ENCODE assay signal across 1 cellular context in the genomic region with DNA sequence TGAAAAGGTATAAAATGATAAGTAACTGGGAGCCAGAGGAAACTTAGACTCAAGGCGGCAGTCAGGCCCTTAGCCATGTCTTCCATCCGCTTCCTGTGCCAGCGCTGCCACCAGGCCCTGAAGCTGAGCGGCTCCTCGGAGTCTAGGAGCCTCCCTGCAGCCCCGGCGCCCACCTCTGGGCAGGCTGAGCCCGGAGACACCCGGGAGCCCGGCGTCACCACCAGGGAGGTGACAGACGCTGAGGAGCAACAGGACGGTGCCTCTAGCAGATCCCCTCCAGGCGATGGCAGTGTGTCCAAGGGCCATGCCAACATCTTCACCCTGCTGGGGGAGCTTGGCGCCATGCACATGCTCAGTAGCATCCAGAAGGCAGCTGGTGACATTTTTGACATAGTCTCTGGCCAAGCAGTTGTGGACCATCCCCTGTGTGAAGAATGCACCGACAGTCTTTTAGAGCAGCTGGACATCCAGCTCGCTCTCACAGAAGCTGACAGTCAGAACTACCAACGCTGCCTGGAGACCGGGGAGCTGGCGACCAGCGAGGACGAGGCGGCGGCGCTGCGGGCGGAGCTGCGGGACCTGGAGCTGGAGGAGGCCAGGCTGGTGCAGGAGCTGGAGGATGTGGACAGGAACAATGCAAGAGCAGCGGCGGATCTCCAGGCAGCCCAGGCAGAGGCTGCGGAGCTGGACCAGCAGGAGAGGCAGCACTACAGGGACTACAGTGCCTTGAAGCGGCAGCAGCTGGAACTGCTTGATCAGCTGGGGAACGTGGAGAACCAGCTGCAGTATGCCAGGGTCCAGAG.
TF ChIP-seq lines count a peak whose summit lies in the region.

A gene with protein sequence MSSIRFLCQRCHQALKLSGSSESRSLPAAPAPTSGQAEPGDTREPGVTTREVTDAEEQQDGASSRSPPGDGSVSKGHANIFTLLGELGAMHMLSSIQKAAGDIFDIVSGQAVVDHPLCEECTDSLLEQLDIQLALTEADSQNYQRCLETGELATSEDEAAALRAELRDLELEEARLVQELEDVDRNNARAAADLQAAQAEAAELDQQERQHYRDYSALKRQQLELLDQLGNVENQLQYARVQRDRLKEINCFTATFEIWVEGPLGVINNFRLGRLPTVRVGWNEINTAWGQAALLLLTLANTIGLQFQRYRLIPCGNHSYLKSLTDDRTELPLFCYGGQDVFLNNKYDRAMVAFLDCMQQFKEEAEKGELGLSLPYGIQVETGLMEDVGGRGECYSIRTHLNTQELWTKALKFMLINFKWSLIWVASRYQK (plus strand): TSS at position 76 of the 803 bp plus-strand sequence. CDS start 0 bp downstream, at position 76.

TF ChIP-seq in WTC11, 78 proteins besides CTCF, POLR2A, EP300 and RAD21 (continued from another document):
- TF ChIP-seq, protein P1, sequence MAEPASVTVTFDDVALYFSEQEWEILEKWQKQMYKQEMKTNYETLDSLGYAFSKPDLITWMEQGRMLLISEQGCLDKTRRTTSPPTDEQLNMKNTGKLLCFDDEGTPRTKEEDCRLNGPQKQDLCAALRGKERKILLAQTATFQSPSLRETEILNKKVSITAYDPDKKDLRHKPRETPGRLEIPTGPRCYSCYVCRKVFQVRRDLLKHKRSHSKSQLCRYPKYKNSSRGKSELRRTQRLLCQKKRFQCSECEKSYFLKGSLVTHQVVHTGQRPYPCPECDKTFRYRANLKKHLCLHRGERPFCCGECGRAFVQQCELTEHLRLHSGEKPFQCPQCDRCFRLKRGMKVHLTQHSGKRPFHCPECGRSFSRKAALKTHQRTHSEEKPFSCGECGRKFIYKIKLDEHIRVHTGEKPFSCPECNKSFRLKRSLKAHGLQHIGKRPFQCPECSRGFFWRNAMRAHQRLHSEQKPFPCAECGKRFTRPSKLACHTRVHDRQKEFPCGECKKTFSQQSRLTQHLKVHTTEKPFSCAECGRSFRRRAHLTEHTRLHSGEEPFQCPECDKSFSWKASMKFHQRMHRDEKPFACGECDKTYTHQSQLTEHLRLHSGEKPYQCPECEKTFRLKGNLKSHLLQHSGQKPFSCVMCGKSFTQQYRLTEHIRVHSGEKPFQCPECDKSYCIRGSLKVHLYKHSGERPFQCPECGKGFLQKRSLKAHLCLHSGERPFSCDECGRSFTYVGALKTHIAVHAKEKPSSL (CRISPR knock-in tag; conservative IDR thresholded peaks at IDR 0.05) = no peak
- TF ChIP-seq PRRX2 (CRISPR knock-in tag; IDR thresholded peaks at IDR 0.05) (no peak), ZNF138 (CRISPR knock-in tag; conservative IDR thresholded peaks at IDR 0.05) (no peak)
